In genomic region chr2:85429213-85429923, GRCh38 we compare ENCODE assay signal across 26 cellular contexts. TPM values are rescaled to one million over a fixed set of nuclear protein-coding genes. Genes with fewer than 3 reads are reported as not detected.
DNase-seq lines count a peak whose midpoint lies in the region; ATAC-seq and TF ChIP-seq lines count a peak whose summit lies in the region.
"Had no signal": no experiment of that assay in that cellular context is flagged by ENCODE, and none has a peak within 500 bp of the region (broad histone marks: within the 10 kb centered on the region; RNA-seq: fewer than 3 reads in every experiment).

No MANE protein-coding gene starts in this region.

- TF ChIP-seq CTCF in dorsolateral prefrontal cortex (IDR thresholded peaks at IDR 0.05 in 54 of 56, conservative IDR thresholded peaks at IDR 0.05 in 2 of 56; ENCODE audit: low read depth in 1 of 56, partially characterized antibody in 56 of 56): no peak

- H3K4me1 Mint-ChIP-seq in activated CD4-positive, alpha-beta T cell treated with anti-CD3 and anti-CD28 coated beads for 36 hours: peaks cover 5% of the 10 kb centered on the region
- H3K4me1 Mint-ChIP-seq in stimulated activated effector memory CD8-positive, alpha-beta T cell treated with anti-CD3 and anti-CD28 coated beads, Interleukin-12 subunit alpha, Interleukin-12 subunit beta, amount 100 ng/mL, for 72 hours: peaks cover 6% of the 10 kb centered on the region
- no peaks in the 10 kb centered on the region for H3K4me1 Mint-ChIP-seq in CD4-positive, alpha-beta memory T cell

- CTCF ChIA-PET in activated CD4-positive, alpha-beta T cell treated with anti-CD3 and anti-CD28 coated beads for 36 hours (lab: Charles Lee): interaction anchor here (0.9 to 2.3 kb wide), 6 partner anchors 8 to 123 kb away, joined by 3 to 9 read pairs (median 4); no protein-coding TSS in a partner anchor
- CTCF ChIA-PET in CD4-positive, alpha-beta memory T cell (lab: Charles Lee; ENCODE audit: partially characterized antibody): interaction anchor here (0.7 to 3.2 kb wide), 5 partner anchors 9 to 124 kb away, joined by 3 to 19 read pairs (median 4); partner anchors contain the start of gene MAT2A

- peak overlapping the region; percentile 87 to 100 (median 97) for H3K27ac ChIP-seq in dorsolateral prefrontal cortex
- H3K27ac ChIP-seq in CD4-positive, alpha-beta memory T cell (ENCODE audit: low read depth, low read length): no peak overlapping the region
- H3K27ac ChIP-seq: colonic mucosa, psoas muscle, SJSA1 had no signal

- peak; percentile 23 for ATAC-seq in activated CD4-positive, alpha-beta T cell treated with anti-CD3 and anti-CD28 coated beads for 36 hours
- no peak for ATAC-seq in stimulated activated effector memory CD8-positive, alpha-beta T cell treated with anti-CD3 and anti-CD28 coated beads, Interleukin-12 subunit alpha, Interleukin-12 subunit beta, amount 100 ng/mL, for 72 hours
- no peak for ATAC-seq in HG02798 (IDR thresholded peaks at IDR 0.05; ENCODE audit: poor library complexity, unreplicated experiment)
- ATAC-seq: naive thymus-derived CD8-positive, alpha-beta T cell; PC-3; psoas muscle had no signal

- POLR2A ChIA-PET in activated CD4-positive, alpha-beta T cell treated with anti-CD3 and anti-CD28 coated beads for 36 hours (lab: Charles Lee): interaction anchor here (0.8 kb wide), 1 partner anchor 109 kb away, joined by 3 read pairs; no protein-coding TSS in a partner anchor
- POLR2A ChIA-PET in CD4-positive, alpha-beta memory T cell (lab: Charles Lee; ENCODE audit: partially characterized antibody): interaction anchor here (1.3 to 5.3 kb wide), 3 partner anchors 9 to 109 kb away, joined by 3 to 24 read pairs (median 15); partner anchors contain the start of genes MAT2A and SH2D6

- H3K4me3 Mint-ChIP-seq in activated CD4-positive, alpha-beta T cell treated with anti-CD3 and anti-CD28 coated beads for 36 hours: no peak overlapping the region
- H3K4me3 Mint-ChIP-seq in stimulated activated effector memory CD8-positive, alpha-beta T cell treated with anti-CD3 and anti-CD28 coated beads, Interleukin-12 subunit alpha, Interleukin-12 subunit beta, amount 100 ng/mL, for 72 hours: no peak overlapping the region
- no peak overlapping the region for H3K4me3 Mint-ChIP-seq in CD4-positive, alpha-beta memory T cell
- H3K4me3 Mint-ChIP-seq: naive thymus-derived CD8-positive, alpha-beta T cell had no signal

- H3K27me3 ChIP-seq in dorsolateral prefrontal cortex: no peaks in the 10 kb centered on the region
- no peaks in the 10 kb centered on the region for H3K27me3 ChIP-seq in CD4-positive, alpha-beta memory T cell (ENCODE audit: insufficient read depth, low read length)
- H3K27me3 ChIP-seq: colonic mucosa, SJSA1 had no signal

- no peak overlapping the region for H3K4me3 ChIP-seq in dorsolateral prefrontal cortex
- H3K4me3 ChIP-seq in CD4-positive, alpha-beta memory T cell (ENCODE audit: low read length in 2 of 2): no peak overlapping the region
- H3K4me3 ChIP-seq: colonic mucosa, HAP-1, psoas muscle, SJSA1 had no signal

- H3K36me3 ChIP-seq in CD4-positive, alpha-beta memory T cell (ENCODE audit: insufficient read depth, low read length): no peaks in the 10 kb centered on the region
- H3K36me3 ChIP-seq: colonic mucosa, HAP-1, SJSA1 had no signal

- no peaks in the 10 kb centered on the region for H3K4me1 ChIP-seq in CD4-positive, alpha-beta memory T cell (ENCODE audit: insufficient read depth, low read length)
- H3K4me1 ChIP-seq: SJSA1 had no signal

- intact Hi-C loops in activated CD4-positive, alpha-beta T cell treated with anti-CD3 and anti-CD28 coated beads for 36 hours (cut with DNase I, micrococcal nuclease): no loop called here
- intact Hi-C loops in dorsolateral prefrontal cortex (cut with DNase I): no loop called here
- intact Hi-C loops in CD4-positive, alpha-beta memory T cell (cut with micrococcal nuclease): no loop called here

- DNase-seq in activated CD4-positive, alpha-beta T cell treated with anti-CD3 and anti-CD28 coated beads for 36 hours: no peak
- no peak for DNase-seq in activated CD4-positive, alpha-beta T cell treated with anti-CD3 and anti-CD28 coated beads for 1 hour
- peak; percentile 96 to 97 for DNase-seq in NCI-H526 (lab: John Stamatoyannopoulos, UW)
- no peak for DNase-seq in dorsolateral prefrontal cortex
- DNase-seq in stimulated activated effector memory CD8-positive, alpha-beta T cell treated with anti-CD3 and anti-CD28 coated beads, Interleukin-12 subunit alpha, Interleukin-12 subunit beta, amount 100 ng/mL, for 72 hours (ENCODE audit: low spot score in 2 of 2): no peak
- DNase-seq in CD4-positive, alpha-beta memory T cell: no peak
- DNase-seq in activated naive CD4-positive, alpha-beta T cell (lab: John Stamatoyannopoulos, UW): no peak
- DNase-seq: activated CD4-positive, CD25-positive, alpha-beta regulatory T cell treated with anti-CD3 and anti-CD28 coated beads, Interleukin-2, amount 50 U/mL, for 72 hours; activated CD8-positive, alpha-beta memory T cell treated with anti-CD3 and anti-CD28 coated beads, Interleukin-2, amount 50 U/mL, for 4 hours; activated naive CD4-positive, alpha-beta T cell treated with Interleukin-2 at 50 U/mL for 16 hours; CD4-positive, CD25-positive, alpha-beta regulatory T cell; colonic mucosa; DMS79 treated with DMSO at 0.1 percent for 48 hours; hippocampal formation; naive thymus-derived CD8-positive, alpha-beta T cell; NCI-H1417 treated with DMSO at 0.1 percent for 48 hours; NCI-H2171 treated with DMSO at 0.1 percent for 48 hours; NCI-H774; PC-3; stimulated activated CD8-positive, alpha-beta memory T cell treated with anti-CD3 and anti-CD28 coated beads, Interleukin-4, amount 100 ng/mL, for 48 hours; T1000 had no signal

- H3K27ac Mint-ChIP-seq in activated CD4-positive, alpha-beta T cell treated with anti-CD3 and anti-CD28 coated beads for 36 hours: no peak overlapping the region
- peak overlapping the region; percentile 82 for H3K27ac Mint-ChIP-seq in stimulated activated effector memory CD8-positive, alpha-beta T cell treated with anti-CD3 and anti-CD28 coated beads, Interleukin-12 subunit alpha, Interleukin-12 subunit beta, amount 100 ng/mL, for 72 hours
- peak overlapping the region in 2 of 7 donors; percentile 27 to 52 for H3K27ac Mint-ChIP-seq in CD4-positive, alpha-beta memory T cell
- H3K27ac Mint-ChIP-seq: CD4-positive, CD25-positive, alpha-beta regulatory T cell had no signal

- no peaks in the 10 kb centered on the region for H3K36me3 Mint-ChIP-seq in activated CD4-positive, alpha-beta T cell treated with anti-CD3 and anti-CD28 coated beads for 36 hours (ENCODE audit: low read depth)
- H3K36me3 Mint-ChIP-seq in stimulated activated effector memory CD8-positive, alpha-beta T cell treated with anti-CD3 and anti-CD28 coated beads, Interleukin-12 subunit alpha, Interleukin-12 subunit beta, amount 100 ng/mL, for 72 hours: no peaks in the 10 kb centered on the region
- no peaks in the 10 kb centered on the region for H3K36me3 Mint-ChIP-seq in CD4-positive, alpha-beta memory T cell
- H3K36me3 Mint-ChIP-seq: CD4-positive, CD25-positive, alpha-beta regulatory T cell; naive thymus-derived CD8-positive, alpha-beta T cell had no signal

- H3K9me3 Mint-ChIP-seq in activated CD4-positive, alpha-beta T cell treated with anti-CD3 and anti-CD28 coated beads for 36 hours (ENCODE audit: low read depth): no peaks in the 10 kb centered on the region
- no peaks in the 10 kb centered on the region for H3K9me3 Mint-ChIP-seq in stimulated activated effector memory CD8-positive, alpha-beta T cell treated with anti-CD3 and anti-CD28 coated beads, Interleukin-12 subunit alpha, Interleukin-12 subunit beta, amount 100 ng/mL, for 72 hours
- H3K9me3 Mint-ChIP-seq in CD4-positive, alpha-beta memory T cell: no peaks in the 10 kb centered on the region
- H3K9me3 Mint-ChIP-seq: CD4-positive, CD25-positive, alpha-beta regulatory T cell; naive thymus-derived CD8-positive, alpha-beta T cell had no signal

- H3K27me3 Mint-ChIP-seq in activated CD4-positive, alpha-beta T cell treated with anti-CD3 and anti-CD28 coated beads for 36 hours: no peaks in the 10 kb centered on the region
- no peaks in the 10 kb centered on the region for H3K27me3 Mint-ChIP-seq in CD4-positive, alpha-beta memory T cell
- H3K27me3 Mint-ChIP-seq: CD4-positive, CD25-positive, alpha-beta regulatory T cell; naive thymus-derived CD8-positive, alpha-beta T cell had no signal

- no peaks in the 10 kb centered on the region for H3K9me3 ChIP-seq in CD4-positive, alpha-beta memory T cell (ENCODE audit: control insufficient read depth in 1 of 2, low read length in 2 of 2)
- H3K9me3 ChIP-seq: colonic mucosa, HAP-1, psoas muscle, SJSA1 had no signal

RNA-seq across cellular contexts. Expression of gene SH2D6, which starts 10.9 kb away (rescaled TPM):
- 1 to 10 TPM; 1.7 to 2.2 TPM for total RNA-seq in activated CD4-positive, alpha-beta T cell treated with anti-CD3 and anti-CD28 coated beads for 36 hours
- 10 to 100 TPM in 2 of 120 experiments, 1 to 10 TPM in 117, under 1 TPM in 1; 0.96 to 14.2 (median 3.5) TPM for total RNA-seq in dorsolateral prefrontal cortex
- total RNA-seq in CD4-positive, alpha-beta memory T cell: 1 to 10 TPM; 1.5 to 1.6 TPM
- polyA plus RNA-seq in CD4-positive, alpha-beta memory T cell: not detected
- total RNA-seq: PC-3, SJSA1 had no signal
- polyA plus RNA-seq: CD4-positive, CD25-positive, alpha-beta regulatory T cell; endothelial cell of umbilical vein; naive thymus-derived CD8-positive, alpha-beta T cell had no signal

RNA-seq across cellular contexts. Expression of gene CAPG, which starts 19.2 kb away (rescaled TPM):
- total RNA-seq in activated CD4-positive, alpha-beta T cell treated with anti-CD3 and anti-CD28 coated beads for 36 hours: 10 to 100 TPM; 28.3 to 45.6 TPM
- total RNA-seq in dorsolateral prefrontal cortex: 10 to 100 TPM; 11.3 to 75.2 (median 31.8) TPM
- 10 to 100 TPM; 25.6 to 38.5 TPM for total RNA-seq in CD4-positive, alpha-beta memory T cell
- polyA plus RNA-seq in CD4-positive, alpha-beta memory T cell: 100 to 1,000 TPM; 113 to 136 TPM

Comparison
In these comparisons a context has a peak if more than half of its experiments do, and no peak if none do; other contexts are left out.
1. DNase-seq: peak in NCI-H526 (2 of 2); none in activated CD4-positive, alpha-beta T cell treated with anti-CD3 and anti-CD28 coated beads for 36 hours (single experiment), activated CD4-positive, alpha-beta T cell treated with anti-CD3 and anti-CD28 coated beads for 1 hour (single experiment), dorsolateral prefrontal cortex (0 of 10), stimulated activated effector memory CD8-positive, alpha-beta T cell treated with anti-CD3 and anti-CD28 coated beads, Interleukin-12 subunit alpha, Interleukin-12 subunit beta, amount 100 ng/mL, for 72 hours (0 of 2), CD4-positive, alpha-beta memory T cell (0 of 5) and activated naive CD4-positive, alpha-beta T cell (0 of 4).